Comparison of ENCODE assay signal across 9 cellular contexts in genomic region chr17:59804910-59805381, GRCh38.
DNase-seq lines count a peak whose midpoint lies in the region; ATAC-seq lines count a peak whose summit lies in the region.
"Had no signal": no experiment of that assay in that cellular context is flagged by ENCODE, and none has a peak within 500 bp of the region (broad histone marks: within the 10 kb centered on the region; RNA-seq: fewer than 3 reads in every experiment).

No MANE protein-coding gene starts in this region.

- no peaks in the 10 kb centered on the region for H3K36me3 ChIP-seq in adipocyte (ENCODE audit: control insufficient read depth, insufficient read depth, low read length, severe bottlenecking)

- H3K4me1 ChIP-seq in adipocyte (ENCODE audit: control insufficient read depth, insufficient read depth, low read length) = peaks cover 33% of the 10 kb centered on the region

- DNase-seq in A172 (ENCODE audit: low spot score) (peak; percentile 72), M059J (ENCODE audit: low read depth) (peak; percentile 72), adipocyte (ENCODE audit: low read depth) (peak; percentile 63), midbrain (lab: John Stamatoyannopoulos, UW) (peak; percentile 9)
- no peak for DNase-seq in stimulated activated CD4-positive, alpha-beta T cell treated with anti-CD3 and anti-CD28 coated beads, Interleukin-4, amount 100 ng/mL, for 24 hours
- DNase-seq: small intestine had no signal

- peak overlapping the region; percentile 13 for H3K4me3 ChIP-seq in adipocyte (ENCODE audit: low read length)

- H3K9ac ChIP-seq in adipocyte (ENCODE audit: low read length) = peak overlapping the region; percentile 81

- ATAC-seq in GM19328 (IDR thresholded peaks at IDR 0.05; ENCODE audit: unreplicated experiment) (no peak), GM21723 (IDR thresholded peaks at IDR 0.05; ENCODE audit: unreplicated experiment) (no peak), GM19395 (IDR thresholded peaks at IDR 0.05; ENCODE audit: unreplicated experiment) (no peak)

- no peaks in the 10 kb centered on the region for H3K9me3 ChIP-seq in adipocyte (ENCODE audit: control insufficient read depth, low read length)

- H3K27me3 ChIP-seq in adipocyte (replicated peaks; ENCODE audit: control insufficient read depth, insufficient read depth, low read length) = no peaks in the 10 kb centered on the region
